ENCODE assay signal across 1 cellular context in genomic region chr17:50845260-50846147, GRCh38.
TF ChIP-seq lines count a peak whose summit lies in the region.

No MANE protein-coding gene starts in this region.

TF ChIP-seq in HepG2, 621 proteins besides CTCF, POLR2A, EP300 and RAD21:
- TF ChIP-seq ATF6 (CRISPR knock-in tag; conservative IDR thresholded peaks at IDR 0.05), result no peak
- peak; percentile 28; the same call in 1 of the 2 replicates for TF ChIP-seq SALL1 (CRISPR knock-in tag; IDR thresholded peaks at IDR 0.05)
- TF ChIP-seq PTBP1 (IDR thresholded peaks at IDR 0.05; ENCODE audit: low read depth, low read length, poor library complexity, severe bottlenecking), result no peak
- no peak for TF ChIP-seq ZNF33B (CRISPR knock-in tag; IDR thresholded peaks at IDR 0.05)
- no peak for TF ChIP-seq HBP1 (CRISPR knock-in tag; IDR thresholded peaks at IDR 0.05; ENCODE audit: low read depth)
- TF ChIP-seq ZNF644 (CRISPR knock-in tag; IDR thresholded peaks at IDR 0.05; ENCODE audit: low read depth), result no peak
- TF ChIP-seq ATF7 (IDR thresholded peaks at IDR 0.05), result no peak
- TF ChIP-seq ATF7 (CRISPR knock-in tag; IDR thresholded peaks at IDR 0.05), result 0 out of 2 replicates have a peak, but pooled peaks have one; percentile 50
- TF ChIP-seq EZH2 (conservative IDR thresholded peaks at IDR 0.05; ENCODE audit: low read depth, low read length), result no peak
- TF ChIP-seq SP5 (CRISPR knock-in tag; IDR thresholded peaks at IDR 0.05; ENCODE audit: borderline replicate concordance, low read depth), result no peak
- TF ChIP-seq BHLHE40 (IDR thresholded peaks at IDR 0.05; ENCODE audit: low read length), result no peak
- TF ChIP-seq REL (CRISPR knock-in tag; conservative IDR thresholded peaks at IDR 0.05), result no peak
- TF ChIP-seq RARG (CRISPR knock-in tag; IDR thresholded peaks at IDR 0.05; ENCODE audit: low read depth), result no peak
- no peak for TF ChIP-seq GMEB1 (CRISPR knock-in tag; IDR thresholded peaks at IDR 0.05; ENCODE audit: borderline replicate concordance)
- no peak for TF ChIP-seq ZBTB34 (CRISPR knock-in tag; IDR thresholded peaks at IDR 0.05)
- no peak for TF ChIP-seq CCAR2 (optimal IDR thresholded peaks at IDR 0.05; ENCODE audit: low read depth, low read length)
- TF ChIP-seq HCFC1 (IDR thresholded peaks at IDR 0.05; ENCODE audit: low read depth, low read length), result no peak
- TF ChIP-seq ZNF253 (CRISPR knock-in tag; IDR thresholded peaks at IDR 0.05; ENCODE audit: borderline replicate concordance), result 0 out of 2 replicates have a peak, but pooled peaks have one; percentile 38
- TF ChIP-seq FOXO1 (CRISPR knock-in tag; IDR thresholded peaks at IDR 0.05), result no peak
- no peak for TF ChIP-seq ZNF333 (CRISPR knock-in tag; IDR thresholded peaks at IDR 0.05; ENCODE audit: borderline replicate concordance)
- peak; percentile 21 for TF ChIP-seq ZNF883 (CRISPR knock-in tag; IDR thresholded peaks at IDR 0.05; ENCODE audit: not compliant biosample characterization)
- TF ChIP-seq TEAD3 (CRISPR knock-in tag; optimal IDR thresholded peaks at IDR 0.05; ENCODE audit: borderline replicate concordance), result peak; percentile 48
- 0 out of 2 replicates have a peak, but pooled peaks have one; percentile 12 for TF ChIP-seq NFKB2 (CRISPR knock-in tag; IDR thresholded peaks at IDR 0.05; ENCODE audit: borderline replicate concordance)
- no peak for TF ChIP-seq JUND (CRISPR knock-in tag; IDR thresholded peaks at IDR 0.05)
- TF ChIP-seq, protein P1, sequence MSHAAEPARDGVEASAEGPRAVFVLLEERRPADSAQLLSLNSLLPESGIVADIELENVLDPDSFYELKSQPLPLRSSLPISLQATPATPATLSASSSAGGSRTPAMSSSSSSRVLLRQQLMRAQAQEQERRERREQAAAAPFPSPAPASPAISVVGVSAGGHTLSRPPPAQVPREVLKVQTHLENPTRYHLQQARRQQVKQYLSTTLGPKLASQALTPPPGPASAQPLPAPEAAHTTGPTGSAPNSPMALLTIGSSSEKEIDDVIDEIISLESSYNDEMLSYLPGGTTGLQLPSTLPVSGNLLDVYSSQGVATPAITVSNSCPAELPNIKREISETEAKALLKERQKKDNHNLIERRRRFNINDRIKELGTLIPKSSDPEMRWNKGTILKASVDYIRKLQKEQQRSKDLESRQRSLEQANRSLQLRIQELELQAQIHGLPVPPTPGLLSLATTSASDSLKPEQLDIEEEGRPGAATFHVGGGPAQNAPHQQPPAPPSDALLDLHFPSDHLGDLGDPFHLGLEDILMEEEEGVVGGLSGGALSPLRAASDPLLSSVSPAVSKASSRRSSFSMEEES (CRISPR knock-in tag; IDR thresholded peaks at IDR 0.05), result peak; percentile 75
- no peak for TF ChIP-seq NAIF1 (CRISPR knock-in tag; IDR thresholded peaks at IDR 0.05; ENCODE audit: borderline replicate concordance)
- no peak for TF ChIP-seq SMAD3 (CRISPR knock-in tag; IDR thresholded peaks at IDR 0.05)
- no peak for TF ChIP-seq ISX (CRISPR knock-in tag; conservative IDR thresholded peaks at IDR 0.05)
- TF ChIP-seq ZBTB8A (CRISPR knock-in tag; IDR thresholded peaks at IDR 0.05; ENCODE audit: borderline replicate concordance, low read depth), result no peak
- TF ChIP-seq MAF1 (CRISPR knock-in tag; IDR thresholded peaks at IDR 0.05; ENCODE audit: borderline replicate concordance), result no peak
- 0 out of 2 replicates have a peak, but pooled peaks have one; percentile 18 for TF ChIP-seq TBX2 (CRISPR knock-in tag; IDR thresholded peaks at IDR 0.05; ENCODE audit: borderline replicate concordance)
- TF ChIP-seq XRCC5 (optimal IDR thresholded peaks at IDR 0.05; ENCODE audit: low read length), result peak; percentile 35
- TF ChIP-seq, protein P2, sequence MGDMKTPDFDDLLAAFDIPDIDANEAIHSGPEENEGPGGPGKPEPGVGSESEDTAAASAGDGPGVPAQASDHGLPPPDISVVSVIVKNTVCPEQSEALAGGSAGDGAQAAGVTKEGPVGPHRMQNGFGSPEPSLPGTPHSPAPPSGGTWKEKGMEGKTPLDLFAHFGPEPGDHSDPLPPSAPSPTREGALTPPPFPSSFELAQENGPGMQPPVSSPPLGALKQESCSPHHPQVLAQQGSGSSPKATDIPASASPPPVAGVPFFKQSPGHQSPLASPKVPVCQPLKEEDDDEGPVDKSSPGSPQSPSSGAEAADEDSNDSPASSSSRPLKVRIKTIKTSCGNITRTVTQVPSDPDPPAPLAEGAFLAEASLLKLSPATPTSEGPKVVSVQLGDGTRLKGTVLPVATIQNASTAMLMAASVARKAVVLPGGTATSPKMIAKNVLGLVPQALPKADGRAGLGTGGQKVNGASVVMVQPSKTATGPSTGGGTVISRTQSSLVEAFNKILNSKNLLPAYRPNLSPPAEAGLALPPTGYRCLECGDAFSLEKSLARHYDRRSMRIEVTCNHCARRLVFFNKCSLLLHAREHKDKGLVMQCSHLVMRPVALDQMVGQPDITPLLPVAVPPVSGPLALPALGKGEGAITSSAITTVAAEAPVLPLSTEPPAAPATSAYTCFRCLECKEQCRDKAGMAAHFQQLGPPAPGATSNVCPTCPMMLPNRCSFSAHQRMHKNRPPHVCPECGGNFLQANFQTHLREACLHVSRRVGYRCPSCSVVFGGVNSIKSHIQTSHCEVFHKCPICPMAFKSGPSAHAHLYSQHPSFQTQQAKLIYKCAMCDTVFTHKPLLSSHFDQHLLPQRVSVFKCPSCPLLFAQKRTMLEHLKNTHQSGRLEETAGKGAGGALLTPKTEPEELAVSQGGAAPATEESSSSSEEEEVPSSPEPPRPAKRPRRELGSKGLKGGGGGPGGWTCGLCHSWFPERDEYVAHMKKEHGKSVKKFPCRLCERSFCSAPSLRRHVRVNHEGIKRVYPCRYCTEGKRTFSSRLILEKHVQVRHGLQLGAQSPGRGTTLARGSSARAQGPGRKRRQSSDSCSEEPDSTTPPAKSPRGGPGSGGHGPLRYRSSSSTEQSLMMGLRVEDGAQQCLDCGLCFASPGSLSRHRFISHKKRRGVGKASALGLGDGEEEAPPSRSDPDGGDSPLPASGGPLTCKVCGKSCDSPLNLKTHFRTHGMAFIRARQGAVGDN (CRISPR knock-in tag; IDR thresholded peaks at IDR 0.05), result peak; percentile 40
- no peak for TF ChIP-seq ZFP36L2 (CRISPR knock-in tag; IDR thresholded peaks at IDR 0.05)
- no peak for TF ChIP-seq ZNF839 (CRISPR knock-in tag; IDR thresholded peaks at IDR 0.05; ENCODE audit: borderline replicate concordance)
- TF ChIP-seq GATAD2A (CRISPR knock-in tag; IDR thresholded peaks at IDR 0.05), result no peak
